ENCODE assay signal across 1 cellular context in genomic region chr19:49546825-49547565, GRCh38.
TF ChIP-seq lines count a peak whose summit lies in the region.

No MANE protein-coding gene starts in this region.

TF ChIP-seq in HEK293, 187 proteins besides CTCF, POLR2A, EP300 and RAD21 (continued from another document and continues in another):
- TF ChIP-seq ZNF561 (tag by site-specific recombination; IDR thresholded peaks at IDR 0.05; ENCODE audit: borderline replicate concordance): 0 out of 2 replicates have a peak, but pooled peaks have one; percentile 69
- TF ChIP-seq, protein P1, sequence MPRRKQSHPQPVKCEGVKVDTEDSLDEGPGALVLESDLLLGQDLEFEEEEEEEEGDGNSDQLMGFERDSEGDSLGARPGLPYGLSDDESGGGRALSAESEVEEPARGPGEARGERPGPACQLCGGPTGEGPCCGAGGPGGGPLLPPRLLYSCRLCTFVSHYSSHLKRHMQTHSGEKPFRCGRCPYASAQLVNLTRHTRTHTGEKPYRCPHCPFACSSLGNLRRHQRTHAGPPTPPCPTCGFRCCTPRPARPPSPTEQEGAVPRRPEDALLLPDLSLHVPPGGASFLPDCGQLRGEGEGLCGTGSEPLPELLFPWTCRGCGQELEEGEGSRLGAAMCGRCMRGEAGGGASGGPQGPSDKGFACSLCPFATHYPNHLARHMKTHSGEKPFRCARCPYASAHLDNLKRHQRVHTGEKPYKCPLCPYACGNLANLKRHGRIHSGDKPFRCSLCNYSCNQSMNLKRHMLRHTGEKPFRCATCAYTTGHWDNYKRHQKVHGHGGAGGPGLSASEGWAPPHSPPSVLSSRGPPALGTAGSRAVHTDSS (tag by site-specific recombination; IDR thresholded peaks at IDR 0.05): no peak; the same call in 1 of the 2 replicates
- TF ChIP-seq, protein P2, sequence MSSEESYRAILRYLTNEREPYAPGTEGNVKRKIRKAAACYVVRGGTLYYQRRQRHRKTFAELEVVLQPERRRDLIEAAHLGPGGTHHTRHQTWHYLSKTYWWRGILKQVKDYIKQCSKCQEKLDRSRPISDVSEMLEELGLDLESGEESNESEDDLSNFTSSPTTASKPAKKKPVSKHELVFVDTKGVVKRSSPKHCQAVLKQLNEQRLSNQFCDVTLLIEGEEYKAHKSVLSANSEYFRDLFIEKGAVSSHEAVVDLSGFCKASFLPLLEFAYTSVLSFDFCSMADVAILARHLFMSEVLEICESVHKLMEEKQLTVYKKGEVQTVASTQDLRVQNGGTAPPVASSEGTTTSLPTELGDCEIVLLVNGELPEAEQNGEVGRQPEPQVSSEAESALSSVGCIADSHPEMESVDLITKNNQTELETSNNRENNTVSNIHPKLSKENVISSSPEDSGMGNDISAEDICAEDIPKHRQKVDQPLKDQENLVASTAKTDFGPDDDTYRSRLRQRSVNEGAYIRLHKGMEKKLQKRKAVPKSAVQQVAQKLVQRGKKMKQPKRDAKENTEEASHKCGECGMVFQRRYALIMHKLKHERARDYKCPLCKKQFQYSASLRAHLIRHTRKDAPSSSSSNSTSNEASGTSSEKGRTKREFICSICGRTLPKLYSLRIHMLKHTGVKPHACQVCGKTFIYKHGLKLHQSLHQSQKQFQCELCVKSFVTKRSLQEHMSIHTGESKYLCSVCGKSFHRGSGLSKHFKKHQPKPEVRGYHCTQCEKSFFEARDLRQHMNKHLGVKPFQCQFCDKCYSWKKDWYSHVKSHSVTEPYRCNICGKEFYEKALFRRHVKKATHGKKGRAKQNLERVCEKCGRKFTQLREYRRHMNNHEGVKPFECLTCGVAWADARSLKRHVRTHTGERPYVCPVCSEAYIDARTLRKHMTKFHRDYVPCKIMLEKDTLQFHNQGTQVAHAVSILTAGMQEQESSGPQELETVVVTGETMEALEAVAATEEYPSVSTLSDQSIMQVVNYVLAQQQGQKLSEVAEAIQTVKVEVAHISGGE (tag by site-specific recombination; conservative IDR thresholded peaks at IDR 0.05; ENCODE audit: low read depth): no peak
- TF ChIP-seq ZNF121 (tag by site-specific recombination; IDR thresholded peaks at IDR 0.05): no peak
- no peak for TF ChIP-seq ZNF350 (tag by site-specific recombination; IDR thresholded peaks at IDR 0.05)
- TF ChIP-seq ZBTB21 (tag by site-specific recombination; IDR thresholded peaks at IDR 0.05): peak; percentile 23; the same call in 1 of the 2 replicates
- no peak for TF ChIP-seq ZNF785 (tag by site-specific recombination; IDR thresholded peaks at IDR 0.05)
- no peak for TF ChIP-seq ZSCAN23 (tag by site-specific recombination; IDR thresholded peaks at IDR 0.05)
- no peak for TF ChIP-seq SP2 (tag by site-specific recombination; IDR thresholded peaks at IDR 0.05)
- 0 out of 2 replicates have a peak, but pooled peaks have one; percentile 37 for TF ChIP-seq BCL11A (tag by site-specific recombination; IDR thresholded peaks at IDR 0.05; ENCODE audit: low read depth)
- TF ChIP-seq ZNF391 (tag by site-specific recombination; IDR thresholded peaks at IDR 0.05; ENCODE audit: borderline replicate concordance, low read depth): no peak
- TF ChIP-seq, protein P3, sequence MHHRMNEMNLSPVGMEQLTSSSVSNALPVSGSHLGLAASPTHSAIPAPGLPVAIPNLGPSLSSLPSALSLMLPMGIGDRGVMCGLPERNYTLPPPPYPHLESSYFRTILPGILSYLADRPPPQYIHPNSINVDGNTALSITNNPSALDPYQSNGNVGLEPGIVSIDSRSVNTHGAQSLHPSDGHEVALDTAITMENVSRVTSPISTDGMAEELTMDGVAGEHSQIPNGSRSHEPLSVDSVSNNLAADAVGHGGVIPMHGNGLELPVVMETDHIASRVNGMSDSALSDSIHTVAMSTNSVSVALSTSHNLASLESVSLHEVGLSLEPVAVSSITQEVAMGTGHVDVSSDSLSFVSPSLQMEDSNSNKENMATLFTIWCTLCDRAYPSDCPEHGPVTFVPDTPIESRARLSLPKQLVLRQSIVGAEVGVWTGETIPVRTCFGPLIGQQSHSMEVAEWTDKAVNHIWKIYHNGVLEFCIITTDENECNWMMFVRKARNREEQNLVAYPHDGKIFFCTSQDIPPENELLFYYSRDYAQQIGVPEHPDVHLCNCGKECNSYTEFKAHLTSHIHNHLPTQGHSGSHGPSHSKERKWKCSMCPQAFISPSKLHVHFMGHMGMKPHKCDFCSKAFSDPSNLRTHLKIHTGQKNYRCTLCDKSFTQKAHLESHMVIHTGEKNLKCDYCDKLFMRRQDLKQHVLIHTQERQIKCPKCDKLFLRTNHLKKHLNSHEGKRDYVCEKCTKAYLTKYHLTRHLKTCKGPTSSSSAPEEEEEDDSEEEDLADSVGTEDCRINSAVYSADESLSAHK (tag by site-specific recombination; IDR thresholded peaks at IDR 0.05): peak; percentile 98
- no peak for TF ChIP-seq AEBP2 (tag by site-specific recombination; IDR thresholded peaks at IDR 0.05; ENCODE audit: borderline replicate concordance)
- no peak for TF ChIP-seq OSR2 (tag by site-specific recombination; IDR thresholded peaks at IDR 0.05)
- TF ChIP-seq ZSCAN30 (tag by site-specific recombination; IDR thresholded peaks at IDR 0.05): peak; percentile 58; the same call in 1 of the 2 replicates
- TF ChIP-seq ZNF558 (tag by site-specific recombination; IDR thresholded peaks at IDR 0.05): no peak
- TF ChIP-seq ZBTB48 (tag by site-specific recombination; IDR thresholded peaks at IDR 0.05): no peak
- TF ChIP-seq PRDM10 (tag by site-specific recombination; IDR thresholded peaks at IDR 0.05): peak; percentile 99
- TF ChIP-seq GLI4 (tag by site-specific recombination; IDR thresholded peaks at IDR 0.05): no peak
- TF ChIP-seq ZNF585B (tag by site-specific recombination; IDR thresholded peaks at IDR 0.05): no peak
- TF ChIP-seq ZFP41 (tag by site-specific recombination; IDR thresholded peaks at IDR 0.05; ENCODE audit: borderline replicate concordance): no peak
- no peak for TF ChIP-seq GLIS2 (tag by site-specific recombination; IDR thresholded peaks at IDR 0.05)
- TF ChIP-seq ZNF626 (tag by site-specific recombination; IDR thresholded peaks at IDR 0.05): no peak
- TF ChIP-seq ZNF701 (tag by site-specific recombination; IDR thresholded peaks at IDR 0.05): no peak
- TF ChIP-seq ZNF488 (tag by site-specific recombination; IDR thresholded peaks at IDR 0.05): no peak
- no peak for TF ChIP-seq MEIS1 (CRISPR knock-in tag; IDR thresholded peaks at IDR 0.05; ENCODE audit: borderline replicate concordance)
- peak; percentile 94 for TF ChIP-seq ZNF660 (tag by site-specific recombination; IDR thresholded peaks at IDR 0.05)
- no peak; the same call in 1 of the 2 replicates for TF ChIP-seq ZNF24 (tag by site-specific recombination; IDR thresholded peaks at IDR 0.05)
- no peak for TF ChIP-seq ZNF37A (tag by site-specific recombination; IDR thresholded peaks at IDR 0.05)
- no peak for TF ChIP-seq ZFP3 (tag by site-specific recombination; IDR thresholded peaks at IDR 0.05; ENCODE audit: low read depth)
- TF ChIP-seq ZNF366 (tag by site-specific recombination; conservative IDR thresholded peaks at IDR 0.05): peak; percentile 72; the same call in 1 of the 2 replicates
- TF ChIP-seq SALL2 (tag by site-specific recombination; IDR thresholded peaks at IDR 0.05; ENCODE audit: borderline replicate concordance): no peak
- no peak for TF ChIP-seq TSHZ1 (tag by site-specific recombination; IDR thresholded peaks at IDR 0.05; ENCODE audit: borderline replicate concordance)
- TF ChIP-seq, protein P4, sequence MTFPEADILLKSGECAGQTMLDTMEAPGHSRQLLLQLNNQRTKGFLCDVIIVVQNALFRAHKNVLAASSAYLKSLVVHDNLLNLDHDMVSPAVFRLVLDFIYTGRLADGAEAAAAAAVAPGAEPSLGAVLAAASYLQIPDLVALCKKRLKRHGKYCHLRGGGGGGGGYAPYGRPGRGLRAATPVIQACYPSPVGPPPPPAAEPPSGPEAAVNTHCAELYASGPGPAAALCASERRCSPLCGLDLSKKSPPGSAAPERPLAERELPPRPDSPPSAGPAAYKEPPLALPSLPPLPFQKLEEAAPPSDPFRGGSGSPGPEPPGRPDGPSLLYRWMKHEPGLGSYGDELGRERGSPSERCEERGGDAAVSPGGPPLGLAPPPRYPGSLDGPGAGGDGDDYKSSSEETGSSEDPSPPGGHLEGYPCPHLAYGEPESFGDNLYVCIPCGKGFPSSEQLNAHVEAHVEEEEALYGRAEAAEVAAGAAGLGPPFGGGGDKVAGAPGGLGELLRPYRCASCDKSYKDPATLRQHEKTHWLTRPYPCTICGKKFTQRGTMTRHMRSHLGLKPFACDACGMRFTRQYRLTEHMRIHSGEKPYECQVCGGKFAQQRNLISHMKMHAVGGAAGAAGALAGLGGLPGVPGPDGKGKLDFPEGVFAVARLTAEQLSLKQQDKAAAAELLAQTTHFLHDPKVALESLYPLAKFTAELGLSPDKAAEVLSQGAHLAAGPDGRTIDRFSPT (tag by site-specific recombination; IDR thresholded peaks at IDR 0.05): no peak
- TF ChIP-seq INSM2 (tag by site-specific recombination; IDR thresholded peaks at IDR 0.05): peak; percentile 62
- 0 out of 2 replicates have a peak, but pooled peaks have one; percentile 23 for TF ChIP-seq HOXD13 (CRISPR knock-in tag; IDR thresholded peaks at IDR 0.05; ENCODE audit: borderline replicate concordance)
- TF ChIP-seq ZFHX2 (tag by site-specific recombination; conservative IDR thresholded peaks at IDR 0.05): peak; percentile 94
- TF ChIP-seq ZNF10 (tag by site-specific recombination; IDR thresholded peaks at IDR 0.05): no peak
- no peak for TF ChIP-seq ZNF155 (tag by site-specific recombination; IDR thresholded peaks at IDR 0.05)
